ENCODE assay signal across 29 cellular contexts in the genomic region with DNA sequence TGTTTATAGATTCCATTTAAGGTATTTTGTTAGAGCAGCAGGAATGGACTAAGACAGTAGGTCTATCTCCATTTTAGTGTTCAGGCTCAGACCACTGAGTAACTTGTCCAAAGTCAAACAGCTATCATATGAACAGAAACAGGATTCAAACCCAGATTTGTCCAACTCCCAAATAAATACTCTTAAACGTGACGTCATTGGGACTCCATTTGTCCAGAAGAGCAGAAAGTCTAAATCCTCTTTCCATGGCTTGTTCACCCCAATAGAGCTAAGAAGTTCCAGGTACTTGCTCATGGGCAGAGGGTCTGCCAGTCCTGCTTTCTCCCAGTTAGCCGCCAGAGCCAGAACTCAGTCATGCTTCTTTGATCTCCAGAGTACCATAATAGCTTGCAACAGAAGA.
"Had no signal": no experiment of that assay in that cellular context is flagged by ENCODE, and none has a peak within 500 bp of the region (broad histone marks: within the 10 kb centered on the region; RNA-seq: fewer than 3 reads in every experiment).

No MANE protein-coding gene starts in this region.

- FAIRE-seq: colon, endometrium, endothelial cell of umbilical vein, frontal cortex had no signal

- H3K4me3 Mint-ChIP-seq: dendritic cell treated with granulocyte-macrophage colony-stimulating factor and Interleukin-4, amounts not matched to agents 40 ng/mL and 50 ng/mL, for 4 days; effector memory CD8-positive, alpha-beta T cell; endodermal cell had no signal

- H3K9me3 ChIP-seq: colonic mucosa, esophagus muscularis mucosa, esophagus squamous epithelium, gastrocnemius medialis, gastroesophageal sphincter, heart left ventricle, heart right ventricle had no signal

- H3K27ac ChIP-seq: colonic mucosa, coronary artery, dorsolateral prefrontal cortex, epithelial cell of prostate, esophagus muscularis mucosa, esophagus squamous epithelium, foreskin keratinocyte, gastrocnemius medialis, gastroesophageal sphincter, heart left ventricle, heart right ventricle had no signal

- H3K36me3 ChIP-seq: colonic mucosa, esophagus muscularis mucosa, esophagus squamous epithelium, gastrocnemius medialis, gastroesophageal sphincter, heart left ventricle, heart right ventricle had no signal

- H3K4me3 ChIP-seq: colonic mucosa, coronary artery, dorsolateral prefrontal cortex, esophagus muscularis mucosa, esophagus squamous epithelium, gastrocnemius medialis, gastroesophageal sphincter, heart left ventricle, heart right ventricle had no signal

- H3K9me3 Mint-ChIP-seq: dendritic cell treated with granulocyte-macrophage colony-stimulating factor and Interleukin-4, amounts not matched to agents 40 ng/mL and 50 ng/mL, for 4 days; effector memory CD8-positive, alpha-beta T cell; endodermal cell had no signal

- H3K27me3 ChIP-seq: colonic mucosa, dorsolateral prefrontal cortex, esophagus muscularis mucosa, esophagus squamous epithelium, foreskin keratinocyte, gastrocnemius medialis, gastroesophageal sphincter, heart left ventricle, heart right ventricle had no signal

- ATAC-seq: effector memory CD8-positive, alpha-beta T cell; esophagus mucosa; foreskin keratinocyte; gastrocnemius medialis; gastroesophageal sphincter; heart left ventricle; heart right ventricle had no signal

- H3K27ac Mint-ChIP-seq: dendritic cell treated with granulocyte-macrophage colony-stimulating factor and Interleukin-4, amounts not matched to agents 40 ng/mL and 50 ng/mL, for 4 days; effector memory CD8-positive, alpha-beta T cell; endodermal cell had no signal

- H3K4me1 ChIP-seq: colonic mucosa, esophagus squamous epithelium, foreskin keratinocyte had no signal

- DNase-seq: colonic mucosa; cortex of kidney; dermis blood vessel endothelial cell; dorsolateral prefrontal cortex; effector CD4-positive, alpha-beta T cell; effector CD8-positive, alpha-beta T cell; effector memory CD4-positive, alpha-beta T cell; effector memory CD8-positive, alpha-beta T cell; endodermal cell; erythroblast; esophagus squamous epithelium; foreskin fibroblast; foreskin keratinocyte; foreskin melanocyte; gastrocnemius medialis; glutamatergic neuron; head of caudate nucleus; heart left ventricle; heart right ventricle had no signal
